ENCODE assay signal across 1 cellular context in the genomic region with DNA sequence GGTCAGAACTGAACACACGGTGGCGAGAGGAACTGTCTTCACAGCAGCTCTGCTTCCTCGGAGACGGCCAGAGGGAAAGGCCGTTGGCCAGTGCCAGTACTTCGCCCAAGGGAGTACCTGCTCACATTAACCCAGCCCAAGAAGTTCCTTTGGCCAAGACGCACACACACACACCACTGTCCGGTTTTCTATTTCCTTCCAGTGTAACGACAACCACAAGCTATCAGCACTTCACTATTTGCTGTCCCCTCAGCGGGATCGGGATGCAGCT.
TF ChIP-seq lines count a peak whose summit lies in the region.

No MANE protein-coding gene starts in this region.

TF ChIP-seq in K562, 482 proteins besides CTCF, POLR2A, EP300 and RAD21 (continued from another document):
- TF ChIP-seq, protein P1, sequence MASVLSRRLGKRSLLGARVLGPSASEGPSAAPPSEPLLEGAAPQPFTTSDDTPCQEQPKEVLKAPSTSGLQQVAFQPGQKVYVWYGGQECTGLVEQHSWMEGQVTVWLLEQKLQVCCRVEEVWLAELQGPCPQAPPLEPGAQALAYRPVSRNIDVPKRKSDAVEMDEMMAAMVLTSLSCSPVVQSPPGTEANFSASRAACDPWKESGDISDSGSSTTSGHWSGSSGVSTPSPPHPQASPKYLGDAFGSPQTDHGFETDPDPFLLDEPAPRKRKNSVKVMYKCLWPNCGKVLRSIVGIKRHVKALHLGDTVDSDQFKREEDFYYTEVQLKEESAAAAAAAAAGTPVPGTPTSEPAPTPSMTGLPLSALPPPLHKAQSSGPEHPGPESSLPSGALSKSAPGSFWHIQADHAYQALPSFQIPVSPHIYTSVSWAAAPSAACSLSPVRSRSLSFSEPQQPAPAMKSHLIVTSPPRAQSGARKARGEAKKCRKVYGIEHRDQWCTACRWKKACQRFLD (CRISPR knock-in tag; IDR thresholded peaks at IDR 0.05) = no peak
- TF ChIP-seq ZNF778 (CRISPR knock-in tag; IDR thresholded peaks at IDR 0.05) = no peak
- TF ChIP-seq, protein P2, sequence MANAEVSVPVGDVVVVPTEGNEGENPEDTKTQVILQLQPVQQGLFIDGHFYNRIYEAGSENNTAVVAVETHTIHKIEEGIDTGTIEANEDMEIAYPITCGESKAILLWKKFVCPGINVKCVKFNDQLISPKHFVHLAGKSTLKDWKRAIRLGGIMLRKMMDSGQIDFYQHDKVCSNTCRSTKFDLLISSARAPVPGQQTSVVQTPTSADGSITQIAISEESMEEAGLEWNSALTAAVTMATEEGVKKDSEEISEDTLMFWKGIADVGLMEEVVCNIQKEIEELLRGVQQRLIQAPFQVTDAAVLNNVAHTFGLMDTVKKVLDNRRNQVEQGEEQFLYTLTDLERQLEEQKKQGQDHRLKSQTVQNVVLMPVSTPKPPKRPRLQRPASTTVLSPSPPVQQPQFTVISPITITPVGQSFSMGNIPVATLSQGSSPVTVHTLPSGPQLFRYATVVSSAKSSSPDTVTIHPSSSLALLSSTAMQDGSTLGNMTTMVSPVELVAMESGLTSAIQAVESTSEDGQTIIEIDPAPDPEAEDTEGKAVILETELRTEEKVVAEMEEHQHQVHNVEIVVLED (CRISPR knock-in tag; IDR thresholded peaks at IDR 0.05) = no peak
- TF ChIP-seq L3MBTL2 (IDR thresholded peaks at IDR 0.05) = 0 out of 2 replicates have a peak, but pooled peaks have one; percentile 21
